ENCODE assay signal across 8 cellular contexts in the genomic region with DNA sequence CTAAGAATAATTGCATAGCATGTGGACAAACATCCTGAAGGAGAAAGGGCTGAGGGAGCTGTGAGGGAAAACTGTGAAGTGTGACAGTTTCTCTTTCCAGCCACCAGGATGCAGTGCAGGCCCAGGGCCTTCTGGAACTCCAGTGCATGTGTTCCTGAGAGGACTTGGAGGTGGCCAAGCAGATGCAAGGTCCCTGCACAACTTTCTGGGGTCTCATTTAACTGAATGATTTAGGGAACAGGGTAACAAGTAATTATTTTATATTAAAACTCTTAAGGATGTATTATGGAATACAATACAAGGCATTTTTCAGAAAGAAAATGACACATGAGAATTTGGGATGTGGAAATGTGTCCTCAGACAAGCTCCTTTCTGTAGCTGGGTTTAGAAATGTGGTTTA.
DNase-seq lines count a peak whose midpoint lies in the region; ATAC-seq and TF ChIP-seq lines count a peak whose summit lies in the region.

No MANE protein-coding gene starts in this region.

- peak; percentile 74 for ATAC-seq in HG03342 (IDR thresholded peaks at IDR 0.05; ENCODE audit: unreplicated experiment)
- ATAC-seq in omental fat pad (ENCODE audit: low FRiP score): peak; percentile 86
- ATAC-seq in GM19035 (IDR thresholded peaks at IDR 0.05; ENCODE audit: unreplicated experiment): no peak

- DNase-seq in AG08396 (ENCODE audit: low spot score) (peak; percentile 77), GM13977 (ENCODE audit: low spot score) (peak; percentile 59), NCI-H69 (lab: John Stamatoyannopoulos, UW) (peak; percentile 68), fibroblast of the aortic adventitia (ENCODE audit: low read depth) (peak; percentile 72), omental fat pad (ENCODE audit: low spot score) (no peak)
- peak; percentile 53 for DNase-seq in activated CD8-positive, alpha-beta memory T cell treated with anti-CD3 and anti-CD28 coated beads, Interleukin-2, amount 50 U/mL, for 48 hours

- in situ Hi-C loops in GM13977 (cut with MboI; ENCODE audit: low pct_unique_long_range_greater_than_20kb, low sequenced_read_pairs, unreplicated experiment): loop anchor here (25.0 kb wide), 1 partner anchor 128 kb away; no protein-coding TSS in a partner anchor

- TF ChIP-seq CTCF in GM13977 (IDR thresholded peaks at IDR 0.05; ENCODE audit: extremely low read depth, insufficient read depth, missing control alignments) (peak; percentile 61), fibroblast of the aortic adventitia (IDR thresholded peaks at IDR 0.05; ENCODE audit: insufficient read depth, low read length) (peak; percentile 88), omental fat pad (IDR thresholded peaks at IDR 0.05) (peak in 1 of 3 donors; percentile 69)

- no peak overlapping the region for H3K4me3 ChIP-seq in fibroblast of the aortic adventitia (ENCODE audit: low read depth, low read length)
